In the genomic region with DNA sequence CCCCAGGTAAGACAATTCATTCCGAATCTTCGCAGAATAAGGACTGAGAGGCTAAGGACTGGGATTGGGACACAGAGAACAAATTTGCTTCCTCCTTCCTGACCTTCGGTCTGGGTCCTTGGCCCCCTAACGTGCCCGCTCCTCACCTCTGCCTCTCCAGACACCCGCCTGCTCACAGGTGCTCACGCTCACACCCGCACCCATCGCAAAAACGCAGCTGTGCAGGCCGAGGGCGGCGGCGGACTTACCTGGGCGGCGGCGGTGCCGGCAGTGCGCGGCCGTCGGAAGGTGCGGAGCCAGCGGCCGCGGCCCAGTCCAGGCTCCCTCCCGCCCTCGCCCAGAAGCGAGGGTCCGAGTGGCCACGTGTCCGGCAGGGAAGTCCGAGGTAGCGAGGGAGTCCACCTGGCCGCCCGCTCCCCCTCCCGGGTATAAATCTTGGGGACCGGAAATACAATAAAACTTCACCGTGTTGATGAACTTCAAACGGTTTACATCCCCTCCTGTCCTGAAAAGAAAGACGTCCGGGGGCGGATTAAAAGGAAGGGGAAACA, we compare ENCODE assay signal across 16 cellular contexts. TPM values are rescaled to one million over a fixed set of nuclear protein-coding genes. Genes with fewer than 3 reads are reported as not detected.
DNase-seq lines count a peak whose midpoint lies in the region; ATAC-seq and TF ChIP-seq lines count a peak whose summit lies in the region.
"Had no signal": no experiment of that assay in that cellular context is flagged by ENCODE, and none has a peak within 500 bp of the region (broad histone marks: within the 10 kb centered on the region; RNA-seq: fewer than 3 reads in every experiment).

No MANE protein-coding gene starts in this region.

- H2BK120ac ChIP-seq in mesenchymal stem cell (ENCODE audit: low read depth, low read length), result no peak overlapping the region

- intact Hi-C loops in activated CD8-positive, alpha-beta T cell treated with anti-CD3 and anti-CD28 coated beads for 36 hours (cut with micrococcal nuclease), result no loop called here

- no peaks in the 10 kb centered on the region for H3K9me3 Mint-ChIP-seq in T-helper 2 cell treated with Interferon-gamma antibody and Interleukin-4, amounts not matched to agents 5 μg/mL and 100 μg/mL, for 36 hours
- no peaks in the 10 kb centered on the region for H3K9me3 Mint-ChIP-seq in activated CD8-positive, alpha-beta T cell treated with anti-CD3 and anti-CD28 coated beads for 36 hours
- H3K9me3 Mint-ChIP-seq in stimulated activated effector memory CD8-positive, alpha-beta T cell treated with anti-CD3 and anti-CD28 coated beads, Interleukin-12 subunit alpha, Interleukin-12 subunit beta, amount 100 ng/mL, for 72 hours, result no peaks in the 10 kb centered on the region

- no peak for DNase-seq in T-helper 2 cell treated with Interferon-gamma antibody and Interleukin-4, amounts not matched to agents 5 μg/mL and 100 μg/mL, for 36 hours (ENCODE audit: low spot score)
- no peak for DNase-seq in T-helper 2 cell
- DNase-seq in activated CD8-positive, alpha-beta T cell treated with anti-CD3 and anti-CD28 coated beads for 36 hours, result no peak
- DNase-seq in mesenchymal stem cell, result no peak
- DNase-seq in stimulated activated effector memory CD8-positive, alpha-beta T cell treated with anti-CD3 and anti-CD28 coated beads, Interleukin-12 subunit alpha, Interleukin-12 subunit beta, amount 100 ng/mL, for 72 hours (ENCODE audit: low spot score in 2 of 2), result no peak
- no peak for DNase-seq in omental fat pad (ENCODE audit: low spot score)
- no peak for DNase-seq in NCI-H345 (lab: John Stamatoyannopoulos, UW)
- DNase-seq in SHP77 treated with DMSO at 0.1 percent for 48 hours (lab: John Stamatoyannopoulos, UW), result no peak
- DNase-seq: activated CD8-positive, alpha-beta memory T cell treated with anti-CD3 and anti-CD28 coated beads, Interleukin-2, amount 50 U/mL, for 4 hours; Calu3; HCEC 1CT; NCI-H2081; NCI-H774; right cardiac atrium had no signal

- no peak overlapping the region for H2AK5ac ChIP-seq in mesenchymal stem cell (ENCODE audit: low read length, severe bottlenecking)

- peak overlapping the region; percentile 3 for H4K8ac ChIP-seq in mesenchymal stem cell (ENCODE audit: low read length)

- H2BK15ac ChIP-seq in mesenchymal stem cell (ENCODE audit: low read depth, poor library complexity, severe bottlenecking), result no peak overlapping the region

- no peak overlapping the region for H3K9ac ChIP-seq in mesenchymal stem cell (ENCODE audit: low read length)

- no peak overlapping the region for H3K23ac ChIP-seq in mesenchymal stem cell (ENCODE audit: low read length in 2 of 2)

- peak overlapping the region in 1 of 2 experiments; percentile 61 for H3K4me3 ChIP-seq in mesenchymal stem cell (ENCODE audit: insufficient read depth in 1 of 2, low read depth in 1 of 2, low read length in 2 of 2)

- peak overlapping the region in 1 of 2 experiments; percentile 9 for H3K4ac ChIP-seq in mesenchymal stem cell (ENCODE audit: low read depth in 1 of 2, low read length in 2 of 2)

- H3K36me3 ChIP-seq in mesenchymal stem cell (ENCODE audit: control insufficient read depth in 1 of 2, insufficient read depth in 2 of 2, low read depth in 1 of 2, low read length in 2 of 2), result no peaks in the 10 kb centered on the region

- ATAC-seq in activated CD8-positive, alpha-beta T cell treated with anti-CD3 and anti-CD28 coated beads for 36 hours, result no peak
- ATAC-seq in stimulated activated effector memory CD8-positive, alpha-beta T cell treated with anti-CD3 and anti-CD28 coated beads, Interleukin-12 subunit alpha, Interleukin-12 subunit beta, amount 100 ng/mL, for 72 hours, result no peak
- ATAC-seq in omental fat pad (ENCODE audit: low FRiP score), result no peak
- ATAC-seq: right cardiac atrium had no signal

- CTCF ChIA-PET in activated CD8-positive, alpha-beta T cell treated with anti-CD3 and anti-CD28 coated beads for 36 hours (lab: Charles Lee), result interaction anchor here (1.3 kb wide), 1 partner anchor 46 kb away, joined by 4 read pairs; no protein-coding TSS in a partner anchor

- no peak overlapping the region for H3K27ac ChIP-seq in mesenchymal stem cell (ENCODE audit: low read length, poor library complexity, severe bottlenecking)
- H3K27ac ChIP-seq: HL-60, RWPE1 had no signal

- H3K36me3 Mint-ChIP-seq in T-helper 2 cell treated with Interferon-gamma antibody and Interleukin-4, amounts not matched to agents 5 μg/mL and 100 μg/mL, for 36 hours (ENCODE audit: low read depth), result no peaks in the 10 kb centered on the region
- no peaks in the 10 kb centered on the region for H3K36me3 Mint-ChIP-seq in activated CD8-positive, alpha-beta T cell treated with anti-CD3 and anti-CD28 coated beads for 36 hours (ENCODE audit: low read depth)
- H3K36me3 Mint-ChIP-seq in stimulated activated effector memory CD8-positive, alpha-beta T cell treated with anti-CD3 and anti-CD28 coated beads, Interleukin-12 subunit alpha, Interleukin-12 subunit beta, amount 100 ng/mL, for 72 hours, result peaks cover 5% of the 10 kb centered on the region

- no peak overlapping the region for H2BK5ac ChIP-seq in mesenchymal stem cell (ENCODE audit: low read depth, low read length, poor library complexity, severe bottlenecking)

- WGBS in mesenchymal stem cell, result 25% methylated on average over 43 of the region's 43 CpGs

- peak overlapping the region; percentile 45 for H3K4me3 Mint-ChIP-seq in T-helper 2 cell treated with Interferon-gamma antibody and Interleukin-4, amounts not matched to agents 5 μg/mL and 100 μg/mL, for 36 hours
- H3K4me3 Mint-ChIP-seq in activated CD8-positive, alpha-beta T cell treated with anti-CD3 and anti-CD28 coated beads for 36 hours, result peak overlapping the region; percentile 56
- H3K4me3 Mint-ChIP-seq in stimulated activated effector memory CD8-positive, alpha-beta T cell treated with anti-CD3 and anti-CD28 coated beads, Interleukin-12 subunit alpha, Interleukin-12 subunit beta, amount 100 ng/mL, for 72 hours, result peak overlapping the region; percentile 61

- H2AFZ ChIP-seq in mesenchymal stem cell (ENCODE audit: low read depth, low read length), result no peak overlapping the region

- H3K4me2 ChIP-seq in mesenchymal stem cell (ENCODE audit: low read length, poor library complexity, severe bottlenecking), result peak overlapping the region; percentile 10

- peaks cover 3% of the 10 kb centered on the region for H3K4me1 Mint-ChIP-seq in T-helper 2 cell treated with Interferon-gamma antibody and Interleukin-4, amounts not matched to agents 5 μg/mL and 100 μg/mL, for 36 hours (ENCODE audit: low read depth)
- peaks cover 6% of the 10 kb centered on the region for H3K4me1 Mint-ChIP-seq in activated CD8-positive, alpha-beta T cell treated with anti-CD3 and anti-CD28 coated beads for 36 hours (ENCODE audit: low read depth)
- H3K4me1 Mint-ChIP-seq in stimulated activated effector memory CD8-positive, alpha-beta T cell treated with anti-CD3 and anti-CD28 coated beads, Interleukin-12 subunit alpha, Interleukin-12 subunit beta, amount 100 ng/mL, for 72 hours, result peaks cover 14% of the 10 kb centered on the region

- H2BK12ac ChIP-seq in mesenchymal stem cell (ENCODE audit: low read length in 2 of 2), result peak overlapping the region in 1 of 2 experiments; percentile 65

- peak overlapping the region in 1 of 2 experiments; percentile 88 for H3K18ac ChIP-seq in mesenchymal stem cell (ENCODE audit: low read depth in 1 of 2, low read length in 2 of 2)

- H3K4me1 ChIP-seq in mesenchymal stem cell (ENCODE audit: control insufficient read depth, insufficient read depth, low read depth, low read length), result peaks cover 6% of the 10 kb centered on the region

- H3K9me3 ChIP-seq in mesenchymal stem cell (ENCODE audit: control insufficient read depth, low read length), result peaks cover 3% of the 10 kb centered on the region

- peak overlapping the region in 1 of 2 experiments; percentile 78 for H3K14ac ChIP-seq in mesenchymal stem cell (ENCODE audit: low read length in 2 of 2)

- TF ChIP-seq CTCF in activated CD8-positive, alpha-beta T cell treated with anti-CD3 and anti-CD28 coated beads for 36 hours (IDR thresholded peaks at IDR 0.05), result no peak
- TF ChIP-seq CTCF in omental fat pad (IDR thresholded peaks at IDR 0.05), result no peak

- peaks cover 97% of the 10 kb centered on the region for H3K27me3 Mint-ChIP-seq in T-helper 2 cell treated with Interferon-gamma antibody and Interleukin-4, amounts not matched to agents 5 μg/mL and 100 μg/mL, for 36 hours (ENCODE audit: low read depth)
- peaks cover 84% of the 10 kb centered on the region for H3K27me3 Mint-ChIP-seq in activated CD8-positive, alpha-beta T cell treated with anti-CD3 and anti-CD28 coated beads for 36 hours

- POLR2A ChIA-PET in activated CD8-positive, alpha-beta T cell treated with anti-CD3 and anti-CD28 coated beads for 36 hours (lab: Charles Lee), result interaction anchor here (0.6 kb wide), 1 partner anchor 383 kb away, joined by 3 read pairs; no protein-coding TSS in a partner anchor

- H4K91ac ChIP-seq in mesenchymal stem cell (ENCODE audit: low read length), result no peak overlapping the region

- no peaks in the 10 kb centered on the region for H3K79me1 ChIP-seq in mesenchymal stem cell (replicated peaks; ENCODE audit: low read length, poor library complexity, severe bottlenecking)

- no peak overlapping the region for H3K27ac Mint-ChIP-seq in T-helper 2 cell treated with Interferon-gamma antibody and Interleukin-4, amounts not matched to agents 5 μg/mL and 100 μg/mL, for 36 hours
- H3K27ac Mint-ChIP-seq in activated CD8-positive, alpha-beta T cell treated with anti-CD3 and anti-CD28 coated beads for 36 hours, result no peak overlapping the region
- H3K27ac Mint-ChIP-seq in stimulated activated effector memory CD8-positive, alpha-beta T cell treated with anti-CD3 and anti-CD28 coated beads, Interleukin-12 subunit alpha, Interleukin-12 subunit beta, amount 100 ng/mL, for 72 hours, result no peak overlapping the region

- H3K27me3 ChIP-seq in mesenchymal stem cell (ENCODE audit: control insufficient read depth in 1 of 2, insufficient read depth in 1 of 2, low read length in 2 of 2), result peaks cover 99 to 100% of the 10 kb centered on the region in 2 experiments

RNA-seq across cellular contexts. Expression of a gene that starts 7.2 kb away (rescaled TPM):
- total RNA-seq in activated CD8-positive, alpha-beta T cell treated with anti-CD3 and anti-CD28 coated beads for 36 hours, result 1 to 10 TPM; 6.9 to 7.0 TPM
- 47.3 TPM for polyA plus RNA-seq in mesenchymal stem cell (2013, experiment 1 of 2)
- 47.4 TPM for polyA plus RNA-seq in mesenchymal stem cell (2013, experiment 2 of 2)
- total RNA-seq in omental fat pad, result under 1 TPM in 2 of 4 donors, not detected in 2; 0.09 to 0.48 TPM
- total RNA-seq: right cardiac atrium had no signal

RNA-seq across cellular contexts. Expression of a gene that starts 18.2 kb away (rescaled TPM):
- not detected for total RNA-seq in activated CD8-positive, alpha-beta T cell treated with anti-CD3 and anti-CD28 coated beads for 36 hours
- 53.4 TPM for polyA plus RNA-seq in mesenchymal stem cell (2013, experiment 1 of 2)
- polyA plus RNA-seq in mesenchymal stem cell (2013, experiment 2 of 2), result 50.0 TPM
- total RNA-seq in omental fat pad, result 1 to 10 TPM; 4.3 to 6.2 (median 5.0) TPM
- total RNA-seq: right cardiac atrium had no signal
- polyA plus RNA-seq: right cardiac atrium had no signal

RNA-seq across cellular contexts. Expression of a gene that starts 22.5 kb away (rescaled TPM):
- total RNA-seq in activated CD8-positive, alpha-beta T cell treated with anti-CD3 and anti-CD28 coated beads for 36 hours, result 1 to 10 TPM in 1 of 2 experiments, under 1 TPM in 1; 0.50 to 1.0 TPM
- polyA plus RNA-seq in mesenchymal stem cell (2013, experiment 1 of 2), result 108 TPM
- 115 TPM for polyA plus RNA-seq in mesenchymal stem cell (2013, experiment 2 of 2)
- 10 to 100 TPM in 1 of 4 donors, 1 to 10 TPM in 3; 5.3 to 11.5 (median 8.4) TPM for total RNA-seq in omental fat pad

RNA-seq across cellular contexts. Expression of a gene that starts 28.6 kb away (rescaled TPM):
- not detected for total RNA-seq in activated CD8-positive, alpha-beta T cell treated with anti-CD3 and anti-CD28 coated beads for 36 hours
- polyA plus RNA-seq in mesenchymal stem cell (2013, experiment 1 of 2), result 37.1 TPM
- polyA plus RNA-seq in mesenchymal stem cell (2013, experiment 2 of 2), result 35.9 TPM
- 10 to 100 TPM in 3 of 4 donors, 1 to 10 TPM in 1; 9.2 to 22.7 (median 15.5) TPM for total RNA-seq in omental fat pad

RNA-seq across cellular contexts. Expression of a gene that starts 39.8 kb away (rescaled TPM):
- not detected for total RNA-seq in activated CD8-positive, alpha-beta T cell treated with anti-CD3 and anti-CD28 coated beads for 36 hours
- 15.0 TPM for polyA plus RNA-seq in mesenchymal stem cell (2013, experiment 1 of 2)
- 14.1 TPM for polyA plus RNA-seq in mesenchymal stem cell (2013, experiment 2 of 2)
- 1 to 10 TPM in 2 of 4 donors, under 1 TPM in 2; 0.72 to 3.3 (median 1.4) TPM for total RNA-seq in omental fat pad

Comparison
In these comparisons a context has a peak if more than half of its experiments do, and no peak if none do; other contexts are left out.
1. RNA of a gene that starts 7.2 kb away (total RNA-seq): 6.9 to 7.0 TPM in activated CD8-positive, alpha-beta T cell treated with anti-CD3 and anti-CD28 coated beads for 36 hours; 0.09 to 0.48 TPM in omental fat pad; every median in the first group is over 4 times any median in the second.
2. RNA of a gene that starts 18.2 kb away (total RNA-seq): 4.3 to 6.2 TPM in omental fat pad; not detected in activated CD8-positive, alpha-beta T cell treated with anti-CD3 and anti-CD28 coated beads for 36 hours; every median in the first group is over 4 times any median in the second.
3. Peak in every context shown above with its lines, with median percentiles within 50 percentile points of each other: H3K4me3 Mint-ChIP-seq.